ENCODE assay signal across 7 cellular contexts in genomic region chr16:22372882-22373661, GRCh38. TPM values are rescaled to one million over a fixed set of nuclear protein-coding genes. Genes with fewer than 3 reads are reported as not detected.
DNase-seq lines count a peak whose midpoint lies in the region; ATAC-seq and TF ChIP-seq lines count a peak whose summit lies in the region.

No MANE protein-coding gene starts in this region.

- H3K9ac ChIP-seq in HUES6 (ENCODE audit: low read length) = peak overlapping the region; percentile 77

- H3K9me3 ChIP-seq in HUES6 (ENCODE audit: control insufficient read depth, insufficient read depth, low read depth, low read length) = no peaks in the 10 kb centered on the region
- no peaks in the 10 kb centered on the region for H3K9me3 ChIP-seq in stomach

- peak in 1 of 2 donors; percentile 27 for ATAC-seq in activated T-cell treated with anti-CD3 and anti-CD28 coated beads, Interleukin-2, amount 50 U/mL, for 72 hours (replicated peaks in 1 of 2)

- H3K36me3 ChIP-seq in HUES6 (ENCODE audit: control insufficient read depth, insufficient read depth, low read length) (peaks cover 15% of the 10 kb centered on the region), stomach (no peaks in the 10 kb centered on the region)

- H3K27me3 ChIP-seq in HUES6 (ENCODE audit: control insufficient read depth, insufficient read depth, low read length) (peaks cover 10% of the 10 kb centered on the region; the same call in 1 of the 2 replicates), stomach (no peaks in the 10 kb centered on the region)

- H3K27ac ChIP-seq in HUES6 (ENCODE audit: low read depth, low read length) (no peak overlapping the region), stomach (peak overlapping the region; percentile 91 to 96 (median 93))

- no peaks in the 10 kb centered on the region for H3K9me3 Mint-ChIP-seq in activated T-cell treated with anti-CD3 and anti-CD28 coated beads, Interleukin-2, amount 50 U/mL, for 72 hours
- no peaks in the 10 kb centered on the region for H3K9me3 Mint-ChIP-seq in immature natural killer cell

- H3K4me1 ChIP-seq in HUES6 (ENCODE audit: control insufficient read depth, insufficient read depth, low read length) = peaks cover 34% of the 10 kb centered on the region
- peaks cover 38 to 64% (median 61%) of the 10 kb centered on the region in 4 donors for H3K4me1 ChIP-seq in stomach

- TF ChIP-seq POLR2A in stomach (IDR thresholded peaks at IDR 0.05) = no peak

- intact Hi-C loops in stomach (cut with DNase I; ENCODE audit: low total_unique reads) = no loop called here

- peak overlapping the region; percentile 99 for H3K27ac Mint-ChIP-seq in activated T-cell treated with anti-CD3 and anti-CD28 coated beads, Interleukin-2, amount 50 U/mL, for 72 hours
- H3K27ac Mint-ChIP-seq in immature natural killer cell = peak overlapping the region; percentile 18 to 76 (median 70)

- peak overlapping the region; percentile 84 for H3K4me3 ChIP-seq in HUES6 (ENCODE audit: low read depth, low read length)
- H3K4me3 ChIP-seq in stomach = peak overlapping the region; percentile 70 to 91 (median 84)

- peak in 1 of 2 donors; percentile 18 for DNase-seq in activated T-cell treated with anti-CD3 and anti-CD28 coated beads, Interleukin-2, amount 50 U/mL, for 72 hours
- no peak for DNase-seq in immature natural killer cell
- DNase-seq in stomach = no peak
- DNase-seq in cerebellar cortex (ENCODE audit: low spot score) = no peak
- no peak for DNase-seq in Ammon's horn (ENCODE audit: low spot score)
- DNase-seq in NCI-H146 treated with DMSO at 0.1 percent for 48 hours (lab: John Stamatoyannopoulos, UW; ENCODE audit: unreplicated experiment) = no peak

- no peak for TF ChIP-seq CTCF in stomach (IDR thresholded peaks at IDR 0.05)

- TF ChIP-seq EP300 in stomach (IDR thresholded peaks at IDR 0.05) = no peak

- peak overlapping the region; percentile 98 to 100 for H3K4me3 Mint-ChIP-seq in activated T-cell treated with anti-CD3 and anti-CD28 coated beads, Interleukin-2, amount 50 U/mL, for 72 hours
- H3K4me3 Mint-ChIP-seq in immature natural killer cell = peak overlapping the region; percentile 85 to 93 (median 86)

- WGBS in stomach, 5 donors = 23 to 34% (median 29%) methylated on average over 14 of the region's 14 CpGs

- H3K4me1 Mint-ChIP-seq in activated T-cell treated with anti-CD3 and anti-CD28 coated beads, Interleukin-2, amount 50 U/mL, for 72 hours (ENCODE audit: low read depth) = peaks cover 58% of the 10 kb centered on the region
- peaks cover 31 to 52% of the 10 kb centered on the region in 2 donors for H3K4me1 Mint-ChIP-seq in immature natural killer cell

- peaks cover 2 to 8% of the 10 kb centered on the region in 2 donors for H3K36me3 Mint-ChIP-seq in activated T-cell treated with anti-CD3 and anti-CD28 coated beads, Interleukin-2, amount 50 U/mL, for 72 hours (ENCODE audit: insufficient read depth in 2 of 2)
- no peaks in the 10 kb centered on the region for H3K36me3 Mint-ChIP-seq in immature natural killer cell

- no peaks in the 10 kb centered on the region for H3K27me3 Mint-ChIP-seq in activated T-cell treated with anti-CD3 and anti-CD28 coated beads, Interleukin-2, amount 50 U/mL, for 72 hours (ENCODE audit: low read depth)
- H3K27me3 Mint-ChIP-seq in immature natural killer cell (ENCODE audit: low read depth in 3 of 3) = peaks cover 0 to 7% (median 4%) of the 10 kb centered on the region in 3 donors

RNA-seq across cellular contexts. Expression of gene CDR2, which starts 1.3 kb away (rescaled TPM):
- total RNA-seq in activated T-cell treated with anti-CD3 and anti-CD28 coated beads, Interleukin-2, amount 50 U/mL, for 72 hours = 10 to 100 TPM; 50.0 to 57.2 TPM
- polyA plus RNA-seq in immature natural killer cell (10 to 100 TPM in 2 of 3 donors, 1 to 10 TPM in 1; 9.6 to 21.7 (median 11.3) TPM), stomach (10 to 100 TPM in 2 of 3 donors, 1 to 10 TPM in 1; 8.9 to 16.6 (median 15.4) TPM)
- total RNA-seq in stomach = 100 to 1,000 TPM in 1 of 5 donors, 10 to 100 TPM in 4; 21.4 to 198 (median 27.7) TPM
